ENCODE assay signal across 32 cellular contexts in the genomic region with DNA sequence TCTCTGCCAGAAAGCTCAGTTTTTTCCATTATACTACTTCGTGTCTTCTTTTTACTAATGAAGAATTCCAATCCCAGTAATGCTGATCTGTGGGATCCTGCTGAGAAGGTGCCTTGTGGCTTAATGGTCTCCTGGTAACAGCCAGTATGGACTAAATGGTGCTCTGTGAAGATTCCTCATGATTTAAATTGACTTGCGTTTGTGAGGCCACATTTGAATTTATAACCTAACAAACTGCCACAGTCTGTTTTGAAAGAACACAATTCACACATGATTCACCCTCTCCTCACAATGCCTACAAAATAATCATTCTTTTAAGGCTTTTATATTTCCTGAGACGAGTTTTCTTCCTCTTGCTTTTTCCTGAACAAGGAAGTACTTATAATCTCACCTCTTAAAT.
DNase-seq lines count a peak whose midpoint lies in the region; ATAC-seq and TF ChIP-seq lines count a peak whose summit lies in the region.
"Had no signal": no experiment of that assay in that cellular context is flagged by ENCODE, and none has a peak within 500 bp of the region (broad histone marks: within the 10 kb centered on the region; RNA-seq: fewer than 3 reads in every experiment).

No MANE protein-coding gene starts in this region.

- ATAC-seq in SK-N-SH treated with all-trans-retinoic acid at 6 μM for 48 hours (peak; percentile 74), GM18498 (IDR thresholded peaks at IDR 0.05; ENCODE audit: unreplicated experiment) (no peak)
- ATAC-seq: activated CD8-positive, alpha-beta T cell treated with anti-CD3 and anti-CD28 coated beads for 36 hours; activated T-helper 17 cell treated with anti-CD3 and anti-CD28 coated beads, Interleukin-2, amount 50 U/mL, for 72 hours; gastrocnemius medialis; HepG2; left lobe of liver; T-helper 17 cell had no signal

- no peaks in the 10 kb centered on the region for H3K9me3 Mint-ChIP-seq in type B pancreatic cell
- H3K9me3 Mint-ChIP-seq: naive B cell had no signal

- no peak overlapping the region for H3K4me3 Mint-ChIP-seq in type B pancreatic cell
- H3K4me3 Mint-ChIP-seq: activated CD8-positive, alpha-beta T cell treated with anti-CD3 and anti-CD28 coated beads for 36 hours; activated T-helper 17 cell treated with anti-CD3 and anti-CD28 coated beads, Interleukin-2, amount 50 U/mL, for 72 hours; CD8-positive, alpha-beta memory T cell; naive B cell; T-helper 17 cell had no signal

- peak overlapping the region; percentile 0 for H3K27ac Mint-ChIP-seq in type B pancreatic cell
- H3K27ac Mint-ChIP-seq: activated CD8-positive, alpha-beta T cell treated with anti-CD3 and anti-CD28 coated beads for 36 hours; activated T-helper 17 cell treated with anti-CD3 and anti-CD28 coated beads, Interleukin-2, amount 50 U/mL, for 72 hours; CD8-positive, alpha-beta memory T cell; naive B cell; T-helper 17 cell had no signal

- no peak overlapping the region for H3K27ac ChIP-seq in substantia nigra (ENCODE audit: low read depth, low read length, poor library complexity, severe bottlenecking)
- H3K27ac ChIP-seq: esophagus squamous epithelium, gastrocnemius medialis, Peyer's patch, SJCRH30, stomach, tibial artery had no signal

- no peaks in the 10 kb centered on the region for H3K36me3 Mint-ChIP-seq in type B pancreatic cell
- H3K36me3 Mint-ChIP-seq: CD8-positive, alpha-beta memory T cell; naive B cell had no signal

- DNase-seq in NCI-H2227 treated with DMSO at 0.1 percent for 48 hours (lab: John Stamatoyannopoulos, UW) (peak; percentile 12), NCI-H2227 (lab: John Stamatoyannopoulos, UW; ENCODE audit: unreplicated experiment) (no peak), iPS-NIHi11 (ENCODE audit: low spot score) (peak; percentile 5), type B pancreatic cell (ENCODE audit: extremely low spot score, unreplicated experiment) (no peak), substantia nigra (lab: John Stamatoyannopoulos, UW) (no peak), GF-D8 (lab: John Stamatoyannopoulos, UW) (no peak)
- DNase-seq: activated CD4-positive, alpha-beta T cell treated with anti-CD3 and anti-CD28 coated beads for 1 hour; activated CD8-positive, alpha-beta T cell treated with anti-CD3 and anti-CD28 coated beads for 36 hours; activated naive CD4-positive, alpha-beta T cell treated with anti-CD3 and anti-CD28 coated beads, Interleukin-2, amount 50 U/mL, for 16 hours; BE2C; CD8-positive, alpha-beta memory T cell; cortex of kidney; DMS 273 treated with DMSO at 0.1 percent for 48 hours; esophagus squamous epithelium; gastrocnemius medialis; hippocampal formation; Karpas-422; mesenchymal stem cell; MV-4-11; naive B cell; NCI-H1436 treated with DMSO at 0.1 percent for 48 hours; NCI-H510A treated with DMSO at 0.1 percent for 48 hours; Peyer's patch; SJCRH30; stomach; T-helper 17 cell; tibial artery had no signal

- TF ChIP-seq CTCF in type B pancreatic cell (conservative IDR thresholded peaks at IDR 0.05): no peak

- H3K27me3 Mint-ChIP-seq in type B pancreatic cell: no peaks in the 10 kb centered on the region
- H3K27me3 Mint-ChIP-seq: activated CD8-positive, alpha-beta T cell treated with anti-CD3 and anti-CD28 coated beads for 36 hours; activated T-helper 17 cell treated with anti-CD3 and anti-CD28 coated beads, Interleukin-2, amount 50 U/mL, for 72 hours; CD8-positive, alpha-beta memory T cell; naive B cell; T-helper 17 cell had no signal

- peaks cover 12% of the 10 kb centered on the region for H3K4me1 Mint-ChIP-seq in type B pancreatic cell (ENCODE audit: unreplicated experiment)
- H3K4me1 Mint-ChIP-seq: activated T-helper 17 cell treated with anti-CD3 and anti-CD28 coated beads, Interleukin-2, amount 50 U/mL, for 72 hours; CD8-positive, alpha-beta memory T cell; naive B cell; T-helper 17 cell had no signal

TF ChIP-seq in SK-N-SH treated with all-trans-retinoic acid at 6 μM for 48 hours, 23 proteins besides CTCF, POLR2A, EP300 and RAD21:
- no peak for TF ChIP-seq OSR1 (CRISPR knock-in tag; IDR thresholded peaks at IDR 0.05)
- TF ChIP-seq ZC3H10 (CRISPR knock-in tag; IDR thresholded peaks at IDR 0.05): peak; percentile 59; the same call in 1 of the 2 replicates
- TF ChIP-seq, protein P1, sequence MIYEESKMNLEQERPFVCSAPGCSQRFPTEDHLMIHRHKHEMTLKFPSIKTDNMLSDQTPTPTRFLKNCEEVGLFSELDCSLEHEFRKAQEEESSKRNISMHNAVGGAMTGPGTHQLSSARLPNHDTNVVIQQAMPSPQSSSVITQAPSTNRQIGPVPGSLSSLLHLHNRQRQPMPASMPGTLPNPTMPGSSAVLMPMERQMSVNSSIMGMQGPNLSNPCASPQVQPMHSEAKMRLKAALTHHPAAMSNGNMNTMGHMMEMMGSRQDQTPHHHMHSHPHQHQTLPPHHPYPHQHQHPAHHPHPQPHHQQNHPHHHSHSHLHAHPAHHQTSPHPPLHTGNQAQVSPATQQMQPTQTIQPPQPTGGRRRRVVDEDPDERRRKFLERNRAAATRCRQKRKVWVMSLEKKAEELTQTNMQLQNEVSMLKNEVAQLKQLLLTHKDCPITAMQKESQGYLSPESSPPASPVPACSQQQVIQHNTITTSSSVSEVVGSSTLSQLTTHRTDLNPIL (CRISPR knock-in tag; IDR thresholded peaks at IDR 0.05; ENCODE audit: low read depth): no peak
- peak; percentile 83 for TF ChIP-seq TOX (CRISPR knock-in tag; IDR thresholded peaks at IDR 0.05; ENCODE audit: borderline replicate concordance)

Comparison
In these comparisons a context has a peak if more than half of its experiments do, and no peak if none do; other contexts are left out.
1. DNase-seq: peak in NCI-H2227 treated with DMSO at 0.1 percent for 48 hours (single experiment) and iPS-NIHi11 (single experiment); none in NCI-H2227 (single experiment), type B pancreatic cell (single experiment), substantia nigra (0 of 49) and GF-D8 (single experiment).